ENCODE assay signal across 9 cellular contexts in genomic region chr9:34084562-34084961, GRCh38. TPM values are rescaled to one million over a fixed set of nuclear protein-coding genes. Genes with fewer than 3 reads are reported as not detected.
DNase-seq lines count a peak whose midpoint lies in the region; ATAC-seq and TF ChIP-seq lines count a peak whose summit lies in the region.
"Had no signal": no experiment of that assay in that cellular context is flagged by ENCODE, and none has a peak within 500 bp of the region (broad histone marks: within the 10 kb centered on the region; RNA-seq: fewer than 3 reads in every experiment).

No MANE protein-coding gene starts in this region.

- H3K27ac ChIP-seq in lower lobe of right lung (peak overlapping the region; percentile 49), smooth muscle cell (ENCODE audit: low read depth) (peak overlapping the region; percentile 2)

- peaks cover 12% of the 10 kb centered on the region for H3F3A ChIP-seq in smooth muscle cell (ENCODE audit: low read depth)

- H3K36me3 Mint-ChIP-seq in chondrocyte (ENCODE audit: low read depth) (peaks cover 22% of the 10 kb centered on the region), type B pancreatic cell (peaks cover 16% of the 10 kb centered on the region)
- H3K36me3 Mint-ChIP-seq in activated T-cell treated with anti-CD3 and anti-CD28 coated beads, Interleukin-2, amount 50 U/mL, for 4 hours (ENCODE audit: insufficient read depth), result peaks cover 17% of the 10 kb centered on the region

- H3K36me3 ChIP-seq in lower lobe of right lung, result peaks cover 49% of the 10 kb centered on the region
- peaks cover 3% of the 10 kb centered on the region for H3K36me3 ChIP-seq in smooth muscle cell (ENCODE audit: low read depth)

- H3K27me3 Mint-ChIP-seq in chondrocyte (ENCODE audit: low read depth) (no peaks in the 10 kb centered on the region), type B pancreatic cell (no peaks in the 10 kb centered on the region)
- H3K27me3 Mint-ChIP-seq in activated T-cell treated with anti-CD3 and anti-CD28 coated beads, Interleukin-2, amount 50 U/mL, for 4 hours (ENCODE audit: low read depth), result no peaks in the 10 kb centered on the region
- no peaks in the 10 kb centered on the region for H3K27me3 Mint-ChIP-seq in stimulated activated naive CD8-positive, alpha-beta T cell treated with anti-CD3 and anti-CD28 coated beads, Interleukin-15, amount 100 ng/mL, for 72 hours
- H3K27me3 Mint-ChIP-seq: dendritic cell treated with granulocyte-macrophage colony-stimulating factor and Interleukin-4, amounts not matched to agents 40 ng/mL and 50 ng/mL, for 4 days had no signal

- no peaks in the 10 kb centered on the region for H3K9me3 ChIP-seq in lower lobe of right lung
- H3K9me3 ChIP-seq in smooth muscle cell (replicated peaks; ENCODE audit: low read depth), result no peaks in the 10 kb centered on the region

- no peak overlapping the region for H3K4me3 ChIP-seq in lower lobe of right lung
- H3K4me3 ChIP-seq in smooth muscle cell, result no peak overlapping the region

- no peak overlapping the region for H2AFZ ChIP-seq in smooth muscle cell (ENCODE audit: low read depth)

- ATAC-seq in lower lobe of right lung, result peak; percentile 41 to 54
- no peak for ATAC-seq in activated T-cell treated with anti-CD3 and anti-CD28 coated beads, Interleukin-2, amount 50 U/mL, for 4 hours
- ATAC-seq in stimulated activated naive CD8-positive, alpha-beta T cell treated with anti-CD3 and anti-CD28 coated beads, Interleukin-15, amount 100 ng/mL, for 72 hours, result no peak

- no peak for TF ChIP-seq CTCF in chondrocyte (IDR thresholded peaks at IDR 0.05)
- TF ChIP-seq CTCF in lower lobe of right lung (IDR thresholded peaks at IDR 0.05), result no peak
- no peak for TF ChIP-seq CTCF in smooth muscle cell (IDR thresholded peaks at IDR 0.05; ENCODE audit: borderline replicate concordance, insufficient read depth, poor library complexity, severe bottlenecking)
- TF ChIP-seq CTCF in type B pancreatic cell (conservative IDR thresholded peaks at IDR 0.05), result no peak

- H4K20me1 ChIP-seq in smooth muscle cell (ENCODE audit: low read depth), result no peaks in the 10 kb centered on the region

- H3K4me3 Mint-ChIP-seq in chondrocyte (ENCODE audit: unreplicated experiment) (no peak overlapping the region), type B pancreatic cell (no peak overlapping the region)
- no peak overlapping the region for H3K4me3 Mint-ChIP-seq in activated T-cell treated with anti-CD3 and anti-CD28 coated beads, Interleukin-2, amount 50 U/mL, for 4 hours
- H3K4me3 Mint-ChIP-seq in stimulated activated naive CD8-positive, alpha-beta T cell treated with anti-CD3 and anti-CD28 coated beads, Interleukin-15, amount 100 ng/mL, for 72 hours, result no peak overlapping the region
- H3K4me3 Mint-ChIP-seq: dendritic cell treated with granulocyte-macrophage colony-stimulating factor and Interleukin-4, amounts not matched to agents 40 ng/mL and 50 ng/mL, for 4 days had no signal

- H3K9me3 Mint-ChIP-seq in chondrocyte (ENCODE audit: low read depth) (no peaks in the 10 kb centered on the region), type B pancreatic cell (no peaks in the 10 kb centered on the region)
- H3K9me3 Mint-ChIP-seq in activated T-cell treated with anti-CD3 and anti-CD28 coated beads, Interleukin-2, amount 50 U/mL, for 4 hours, result no peaks in the 10 kb centered on the region
- H3K9me3 Mint-ChIP-seq in stimulated activated naive CD8-positive, alpha-beta T cell treated with anti-CD3 and anti-CD28 coated beads, Interleukin-15, amount 100 ng/mL, for 72 hours, result no peaks in the 10 kb centered on the region
- H3K9me3 Mint-ChIP-seq: dendritic cell treated with granulocyte-macrophage colony-stimulating factor and Interleukin-4, amounts not matched to agents 40 ng/mL and 50 ng/mL, for 4 days had no signal

- intact Hi-C loops in lower lobe of right lung (cut with DNase I), result no loop called here

- DNase-seq in GM03348 (ENCODE audit: low spot score) (peak; percentile 31), chondrocyte (ENCODE audit: low spot score) (peak; percentile 4), lower lobe of right lung (no peak), smooth muscle cell (lab: John Stamatoyannopoulos, UW; ENCODE audit: unreplicated experiment) (no peak), ureter (ENCODE audit: low spot score) (no peak), type B pancreatic cell (ENCODE audit: extremely low spot score, unreplicated experiment) (no peak)
- DNase-seq in activated T-cell treated with anti-CD3 and anti-CD28 coated beads, Interleukin-2, amount 50 U/mL, for 4 hours, result no peak
- DNase-seq in stimulated activated naive CD8-positive, alpha-beta T cell treated with anti-CD3 and anti-CD28 coated beads, Interleukin-15, amount 100 ng/mL, for 72 hours, result no peak

- H3K4me1 Mint-ChIP-seq in chondrocyte (ENCODE audit: low read depth), result peaks cover 39% of the 10 kb centered on the region
- peaks cover 1% of the 10 kb centered on the region for H3K4me1 Mint-ChIP-seq in activated T-cell treated with anti-CD3 and anti-CD28 coated beads, Interleukin-2, amount 50 U/mL, for 4 hours (ENCODE audit: low read depth)
- no peaks in the 10 kb centered on the region for H3K4me1 Mint-ChIP-seq in type B pancreatic cell (ENCODE audit: unreplicated experiment)
- peaks cover 18% of the 10 kb centered on the region for H3K4me1 Mint-ChIP-seq in stimulated activated naive CD8-positive, alpha-beta T cell treated with anti-CD3 and anti-CD28 coated beads, Interleukin-15, amount 100 ng/mL, for 72 hours

- H3K27ac Mint-ChIP-seq in chondrocyte (ENCODE audit: unreplicated experiment), result peak overlapping the region; percentile 82
- H3K27ac Mint-ChIP-seq in type B pancreatic cell, result no peak overlapping the region
- H3K27ac Mint-ChIP-seq in stimulated activated naive CD8-positive, alpha-beta T cell treated with anti-CD3 and anti-CD28 coated beads, Interleukin-15, amount 100 ng/mL, for 72 hours, result no peak overlapping the region
- H3K27ac Mint-ChIP-seq: dendritic cell treated with granulocyte-macrophage colony-stimulating factor and Interleukin-4, amounts not matched to agents 40 ng/mL and 50 ng/mL, for 4 days had no signal

- H3K4me1 ChIP-seq in lower lobe of right lung, result peaks cover 9% of the 10 kb centered on the region
- H3K4me1 ChIP-seq in smooth muscle cell (ENCODE audit: low read depth), result no peaks in the 10 kb centered on the region

- no peak overlapping the region for H3K4me2 ChIP-seq in smooth muscle cell

- no peaks in the 10 kb centered on the region for H3K79me2 ChIP-seq in smooth muscle cell (ENCODE audit: low read depth)

- H3K27me3 ChIP-seq in lower lobe of right lung (ENCODE audit: low read depth) (no peaks in the 10 kb centered on the region), smooth muscle cell (ENCODE audit: low read depth) (no peaks in the 10 kb centered on the region)

- no peak overlapping the region for H3K9ac ChIP-seq in smooth muscle cell (ENCODE audit: low read depth)

- WGBS in smooth muscle cell (ENCODE audit: low lambda C conversion rate), result 26% methylated on average over 1 of the region's 1 CpG

RNA-seq across cellular contexts. Expression of gene UBAP2, which starts 35.9 kb away (rescaled TPM):
- 53.9 to 63.0 TPM (median 56.3 TPM) in 3 replicates for total RNA-seq in chondrocyte
- total RNA-seq in lower lobe of right lung, result 33.3 TPM
- total RNA-seq in smooth muscle cell, result 18.8 and 19.5 TPM in 2 replicates
- polyA plus RNA-seq in smooth muscle cell, result 20.4 and 26.3 TPM in 2 replicates
- total RNA-seq in ureter, result 54.6 TPM
- 10 to 100 TPM; 47.9 to 59.4 (median 52.3) TPM for total RNA-seq in activated T-cell treated with anti-CD3 and anti-CD28 coated beads, Interleukin-2, amount 50 U/mL, for 4 hours
- 50.7 and 55.8 TPM in 2 replicates for total RNA-seq in type B pancreatic cell (ENCODE audit: low replicate concordance)

RNA-seq across cellular contexts. Expression of gene DCAF12, which starts 41.9 kb away (rescaled TPM):
- 24.4 to 29.6 TPM (median 26.5 TPM) in 3 replicates for total RNA-seq in chondrocyte
- 38.5 TPM for total RNA-seq in lower lobe of right lung
- 23.4 and 26.5 TPM in 2 replicates for total RNA-seq in smooth muscle cell
- polyA plus RNA-seq in smooth muscle cell, result 16.1 and 20.3 TPM in 2 replicates
- total RNA-seq in ureter, result 31.6 TPM
- total RNA-seq in activated T-cell treated with anti-CD3 and anti-CD28 coated beads, Interleukin-2, amount 50 U/mL, for 4 hours, result 10 to 100 TPM; 38.7 to 44.7 (median 41.4) TPM
- 42.4 and 45.3 TPM in 2 replicates for total RNA-seq in type B pancreatic cell (ENCODE audit: low replicate concordance)

Comparison
In these comparisons a context has a peak if more than half of its experiments do, and no peak if none do; other contexts are left out.
1. DNase-seq: peak in GM03348 (single experiment) and chondrocyte (single experiment); none in lower lobe of right lung (single experiment), smooth muscle cell (single experiment), ureter (single experiment), activated T-cell treated with anti-CD3 and anti-CD28 coated beads, Interleukin-2, amount 50 U/mL, for 4 hours (single experiment), type B pancreatic cell (single experiment) and stimulated activated naive CD8-positive, alpha-beta T cell treated with anti-CD3 and anti-CD28 coated beads, Interleukin-15, amount 100 ng/mL, for 72 hours (0 of 2).
2. ATAC-seq: peak in lower lobe of right lung (2 of 2); none in activated T-cell treated with anti-CD3 and anti-CD28 coated beads, Interleukin-2, amount 50 U/mL, for 4 hours (0 of 2) and stimulated activated naive CD8-positive, alpha-beta T cell treated with anti-CD3 and anti-CD28 coated beads, Interleukin-15, amount 100 ng/mL, for 72 hours (single experiment).